1 cellular context compared by ENCODE assay signal in the genomic region with DNA sequence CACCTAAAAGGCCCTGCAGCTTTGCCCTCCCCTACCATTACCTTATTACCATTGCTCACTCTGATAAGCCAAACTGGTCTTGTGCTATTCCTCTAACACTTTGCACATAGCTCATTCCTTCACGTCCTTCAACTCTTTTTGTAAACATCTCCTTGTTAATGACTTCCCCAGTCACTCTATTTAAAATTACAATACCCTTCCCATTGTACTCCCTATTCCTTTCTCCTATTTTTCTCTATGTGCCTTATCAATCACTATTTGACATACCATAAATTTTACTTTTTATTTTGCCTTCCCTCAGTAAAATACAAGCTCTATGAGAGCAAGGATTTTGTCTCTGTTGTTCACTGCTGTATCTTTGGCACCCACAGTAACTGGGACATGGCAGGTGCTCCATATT.
TF ChIP-seq lines count a peak whose summit lies in the region.

No MANE protein-coding gene starts in this region.

TF ChIP-seq in K562, 482 proteins besides CTCF, POLR2A, EP300 and RAD21:
- TF ChIP-seq, protein P1, sequence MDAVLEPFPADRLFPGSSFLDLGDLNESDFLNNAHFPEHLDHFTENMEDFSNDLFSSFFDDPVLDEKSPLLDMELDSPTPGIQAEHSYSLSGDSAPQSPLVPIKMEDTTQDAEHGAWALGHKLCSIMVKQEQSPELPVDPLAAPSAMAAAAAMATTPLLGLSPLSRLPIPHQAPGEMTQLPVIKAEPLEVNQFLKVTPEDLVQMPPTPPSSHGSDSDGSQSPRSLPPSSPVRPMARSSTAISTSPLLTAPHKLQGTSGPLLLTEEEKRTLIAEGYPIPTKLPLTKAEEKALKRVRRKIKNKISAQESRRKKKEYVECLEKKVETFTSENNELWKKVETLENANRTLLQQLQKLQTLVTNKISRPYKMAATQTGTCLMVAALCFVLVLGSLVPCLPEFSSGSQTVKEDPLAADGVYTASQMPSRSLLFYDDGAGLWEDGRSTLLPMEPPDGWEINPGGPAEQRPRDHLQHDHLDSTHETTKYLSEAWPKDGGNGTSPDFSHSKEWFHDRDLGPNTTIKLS (IDR thresholded peaks at IDR 0.05; ENCODE audit: borderline replicate concordance, low read depth): no peak
- TF ChIP-seq, protein P2, sequence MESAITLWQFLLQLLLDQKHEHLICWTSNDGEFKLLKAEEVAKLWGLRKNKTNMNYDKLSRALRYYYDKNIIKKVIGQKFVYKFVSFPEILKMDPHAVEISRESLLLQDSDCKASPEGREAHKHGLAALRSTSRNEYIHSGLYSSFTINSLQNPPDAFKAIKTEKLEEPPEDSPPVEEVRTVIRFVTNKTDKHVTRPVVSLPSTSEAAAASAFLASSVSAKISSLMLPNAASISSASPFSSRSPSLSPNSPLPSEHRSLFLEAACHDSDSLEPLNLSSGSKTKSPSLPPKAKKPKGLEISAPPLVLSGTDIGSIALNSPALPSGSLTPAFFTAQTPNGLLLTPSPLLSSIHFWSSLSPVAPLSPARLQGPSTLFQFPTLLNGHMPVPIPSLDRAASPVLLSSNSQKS (CRISPR knock-in tag; IDR thresholded peaks at IDR 0.05): no peak
- TF ChIP-seq, protein P3, sequence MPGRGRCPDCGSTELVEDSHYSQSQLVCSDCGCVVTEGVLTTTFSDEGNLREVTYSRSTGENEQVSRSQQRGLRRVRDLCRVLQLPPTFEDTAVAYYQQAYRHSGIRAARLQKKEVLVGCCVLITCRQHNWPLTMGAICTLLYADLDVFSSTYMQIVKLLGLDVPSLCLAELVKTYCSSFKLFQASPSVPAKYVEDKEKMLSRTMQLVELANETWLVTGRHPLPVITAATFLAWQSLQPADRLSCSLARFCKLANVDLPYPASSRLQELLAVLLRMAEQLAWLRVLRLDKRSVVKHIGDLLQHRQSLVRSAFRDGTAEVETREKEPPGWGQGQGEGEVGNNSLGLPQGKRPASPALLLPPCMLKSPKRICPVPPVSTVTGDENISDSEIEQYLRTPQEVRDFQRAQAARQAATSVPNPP (IDR thresholded peaks at IDR 0.05; ENCODE audit: borderline replicate concordance, insufficient read depth, insufficient read length): no peak
- TF ChIP-seq RHOXF2B (CRISPR knock-in tag; conservative IDR thresholded peaks at IDR 0.05) (no peak), PYGO2 (tag; IDR thresholded peaks at IDR 0.05) (no peak)
